8 cellular contexts compared by ENCODE assay signal in genomic region chr4:105896461-105896939, GRCh38. TPM values are rescaled to one million over a fixed set of nuclear protein-coding genes. Genes with fewer than 3 reads are reported as not detected.
DNase-seq lines count a peak whose midpoint lies in the region; ATAC-seq, FAIRE-seq and TF ChIP-seq lines count a peak whose summit lies in the region.

No MANE protein-coding gene starts in this region.

- no peak for TF ChIP-seq RAD21 in HepG2 (CRISPR knock-in tag; IDR thresholded peaks at IDR 0.05)

- no peaks in the 10 kb centered on the region for H3K9me3 ChIP-seq in HepG2 (ENCODE audit: low read length)
- no peaks in the 10 kb centered on the region for H3K9me3 ChIP-seq in right lobe of liver
- no peaks in the 10 kb centered on the region for H3K9me3 ChIP-seq in Peyer's patch
- H3K9me3 ChIP-seq in uterus, result no peaks in the 10 kb centered on the region

- no peak for FAIRE-seq in HepG2 (lab: Jason Lieb, UNC)

- peak overlapping the region; percentile 86 for H3K4me2 ChIP-seq in HepG2 (ENCODE audit: low read depth, low read length)

- BruUV-seq in HepG2 (replicated peaks; lab: Mats Ljungman, UMichigan), result no TSS peak

- no peak overlapping the region for H2AFZ ChIP-seq in HepG2 (ENCODE audit: low read length)

- intact Hi-C loops in HepG2 (cut with micrococcal nuclease; ENCODE audit: unreplicated experiment) (loop anchor here (5.0 to 10.0 kb wide), 3 partner anchors 192 to 308 kb away; partner anchors contain the start of genes GSTCD and INTS12), right lobe of liver (cut with DNase I) (no loop called here), uterus (cut with DNase I; ENCODE audit: low total_unique reads) (no loop called here), posterior vena cava (cut with DNase I) (no loop called here)

- H3K27ac ChIP-seq in HepG2 (ENCODE audit: extremely low read length, insufficient read depth, low read length) (no peak overlapping the region), right lobe of liver (no peak overlapping the region), Peyer's patch (peak overlapping the region in 3 of 4 donors; percentile 61 to 84 (median 82)), uterus (peak overlapping the region in 1 of 2 donors; percentile 45)

- 6% methylated on average over 16 of the region's 22 CpGs for WGBS in HepG2 (ENCODE audit: low lambda C conversion rate)
- 6% methylated on average over 16 of the region's 22 CpGs for WGBS in right lobe of liver (ENCODE audit: insufficient coverage, low coverage, low lambda C conversion rate, missing lambda C conversion rate)

- no peak overlapping the region for H3K9ac ChIP-seq in HepG2 (ENCODE audit: insufficient read depth, low read depth, low read length)

- TF ChIP-seq CTCF in HepG2 (CRISPR knock-in tag; IDR thresholded peaks at IDR 0.05), result no peak
- TF ChIP-seq CTCF in right lobe of liver (IDR thresholded peaks at IDR 0.05), result no peak
- TF ChIP-seq CTCF in Peyer's patch (IDR thresholded peaks at IDR 0.05), result no peak
- TF ChIP-seq CTCF in kidney epithelial cell (IDR thresholded peaks at IDR 0.05; ENCODE audit: insufficient read depth, low read length, poor library complexity, severe bottlenecking), result no peak
- no peak for TF ChIP-seq CTCF in uterus (IDR thresholded peaks at IDR 0.05)

- no peaks in the 10 kb centered on the region; the same call in 1 of the 2 replicates for H4K20me1 ChIP-seq in HepG2 (ENCODE audit: insufficient read depth, low read length)

- ATAC-seq in HepG2, result no peak
- ATAC-seq in right lobe of liver, result no peak

- no peak for DNase-seq in HepG2 (ENCODE audit: low spot score)
- DNase-seq in right lobe of liver, result no peak
- DNase-seq in Peyer's patch, result peak in 2 of 3 donors; percentile 59 to 79
- DNase-seq in kidney epithelial cell (ENCODE audit: low read depth), result no peak
- DNase-seq in uterus, result no peak
- DNase-seq in posterior vena cava (ENCODE audit: low spot score), result no peak
- no peak for DNase-seq in NCI-H187 (lab: John Stamatoyannopoulos, UW)
- DNase-seq in NCI-H1436 (lab: John Stamatoyannopoulos, UW), result no peak

- TF ChIP-seq EP300 in HepG2 (IDR thresholded peaks at IDR 0.05; ENCODE audit: low read depth in 2 of 2, low read length in 2 of 2), result no peak
- no peak for TF ChIP-seq EP300 in HepG2 (CRISPR knock-in tag; IDR thresholded peaks at IDR 0.05; ENCODE audit: borderline replicate concordance)

- H3K79me2 ChIP-seq in HepG2 (ENCODE audit: insufficient read depth, low read length), result no peaks in the 10 kb centered on the region

- TF ChIP-seq POLR2A in HepG2 (IDR thresholded peaks at IDR 0.05; ENCODE audit: insufficient read depth in 1 of 2, low read depth in 2 of 2, low read length in 2 of 2) (no peak), right lobe of liver (IDR thresholded peaks at IDR 0.05) (no peak), Peyer's patch (IDR thresholded peaks at IDR 0.05) (no peak), uterus (IDR thresholded peaks at IDR 0.05) (no peak)

- in situ Hi-C loops in HepG2 (cut with HindIII; ENCODE audit: extremely low pct_ligation_motif_present, low pct_unique_long_range_greater_than_20kb), result no loop called here

- H3K4me3 ChIP-seq in HepG2 (replicated peaks in 1 of 3; ENCODE audit: insufficient read depth in 1 of 3, low read depth in 2 of 3, low read length in 3 of 3) (peak overlapping the region; percentile 58 to 75 (median 65)), right lobe of liver (peak overlapping the region in 1 of 3 donors; percentile 37), Peyer's patch (peak overlapping the region; percentile 37 to 95 (median 58)), kidney epithelial cell (ENCODE audit: low read depth, low read length) (peak overlapping the region; percentile 49), uterus (peak overlapping the region; percentile 38 to 40)

- H3K36me3 ChIP-seq in HepG2 (replicated peaks in 1 of 2; ENCODE audit: control insufficient read depth in 1 of 2, insufficient read depth in 2 of 2, low read length in 2 of 2) (no peaks in the 10 kb centered on the region), right lobe of liver (no peaks in the 10 kb centered on the region), Peyer's patch (no peaks in the 10 kb centered on the region), kidney epithelial cell (ENCODE audit: control insufficient read depth, insufficient read depth, low read length) (no peaks in the 10 kb centered on the region), uterus (no peaks in the 10 kb centered on the region)

- POLR2A ChIA-PET in HepG2 (lab: Yijun Ruan, JAX), result no interaction called here

- CTCF ChIA-PET in HepG2 (lab: Yijun Ruan, JAX; ENCODE audit: low intra/inter-chr PET ratio, low total read pairs), result no interaction called here

- H3K4me1 ChIP-seq in HepG2 (ENCODE audit: insufficient read depth, low read length) (peaks cover 44% of the 10 kb centered on the region), right lobe of liver (no peaks in the 10 kb centered on the region), Peyer's patch (peaks cover 0 to 9% (median 0%) of the 10 kb centered on the region in 4 donors), uterus (no peaks in the 10 kb centered on the region)

- H3K27me3 ChIP-seq in HepG2 (ENCODE audit: control insufficient read depth in 1 of 2, insufficient read depth in 2 of 2, low read length in 2 of 2) (peaks cover 0 to 34% of the 10 kb centered on the region in 2 experiments; a peak in 2 of 5 replicates), right lobe of liver (peaks cover 0 to 15% of the 10 kb centered on the region in 2 donors), Peyer's patch (no peaks in the 10 kb centered on the region), kidney epithelial cell (ENCODE audit: control insufficient read depth, insufficient read depth, low read length) (peaks cover 27% of the 10 kb centered on the region), uterus (no peaks in the 10 kb centered on the region)

TF ChIP-seq in HepG2, 621 proteins besides CTCF, POLR2A, EP300 and RAD21 (continues in another document):
- no peak for TF ChIP-seq DR1 (CRISPR knock-in tag; IDR thresholded peaks at IDR 0.05)

RNA-seq across cellular contexts. Expression of gene NPNT, which starts 1.2 kb away (rescaled TPM):
- total RNA-seq in HepG2 (2016; rRNA removed; fragmentation: Illumina TruSeq; extraction: Trizol) (10.0 and 19.1 TPM in 2 replicates), right lobe of liver (1 to 10 TPM in 4 of 6 experiments, under 1 TPM in 2; 0.71 to 1.7 (median 1.1) TPM), Peyer's patch (10 to 100 TPM; 19.8 to 84.2 (median 58.3) TPM), kidney epithelial cell (4.6 and 7.3 TPM in 2 replicates), uterus (10 to 100 TPM in 3 of 4 donors, 1 to 10 TPM in 1; 6.8 to 69.9 (median 36.3) TPM), posterior vena cava (100 to 1,000 TPM; 106 to 152 TPM)
- 3.6 and 3.7 TPM in 2 replicates for total RNA-seq in HepG2 (2016; cell fraction: cytosol; rRNA removed; fragmentation: Illumina TruSeq; extraction: Trizol; ENCODE audit: low read depth)
- total RNA-seq in HepG2 (2016; cell fraction: insoluble cytoplasmic fraction; rRNA removed; fragmentation: Illumina TruSeq; extraction: Trizol), result 8.4 and 18.3 TPM in 2 replicates
- total RNA-seq in HepG2 (2016; cell fraction: membrane; rRNA removed; fragmentation: Illumina TruSeq; extraction: Trizol), result 5.4 and 7.5 TPM in 2 replicates
- 19.8 and 26.9 TPM in 2 replicates for total RNA-seq in HepG2 (2016; cell fraction: nucleus; rRNA removed; fragmentation: Illumina TruSeq; extraction: Trizol)
- 0.64 and 1.1 TPM in 2 replicates for polyA plus RNA-seq in HepG2 (2011; rRNA removed)
- 0.42 and 1.1 TPM in 2 replicates for polyA plus RNA-seq in HepG2 (2011; cell fraction: cytosol; rRNA removed)
- polyA plus RNA-seq in HepG2 (2011; cell fraction: nucleus; rRNA removed), result 0.85 and 1.2 TPM in 2 replicates
- 3.9 and 4.1 TPM in 2 replicates for polyA plus RNA-seq in HepG2 (2012)
- 1.1 and 1.8 TPM in 2 replicates for polyA plus RNA-seq in HepG2 (2016; cell fraction: cytosol; fragmentation: Illumina TruSeq; extraction: Trizol; ENCODE audit: low read depth)
- 8.9 and 9.3 TPM in 2 replicates for polyA plus RNA-seq in HepG2 (2016; cell fraction: insoluble cytoplasmic fraction; fragmentation: Illumina TruSeq; extraction: Trizol; ENCODE audit: low read depth)
- polyA plus RNA-seq in HepG2 (2016; cell fraction: membrane; fragmentation: Illumina TruSeq; extraction: Trizol; ENCODE audit: low read depth), result 3.7 and 4.0 TPM in 2 replicates
- polyA plus RNA-seq in HepG2 (2016; cell fraction: nucleus; fragmentation: Illumina TruSeq; extraction: Trizol; ENCODE audit: insufficient read depth, low read depth), result 37.4 and 38.0 TPM in 2 replicates
- 0.76 TPM in 1 of 2 replicates, not detected in the other for polyA minus RNA-seq in HepG2 (2011; rRNA and poly(A)+ RNA removed; ENCODE audit: low replicate concordance)
- 0.59 and 0.70 TPM in 2 replicates for polyA minus RNA-seq in HepG2 (2011; cell fraction: cytosol; rRNA and poly(A)+ RNA removed)
- polyA minus RNA-seq in HepG2 (2011; cell fraction: nucleus; rRNA and poly(A)+ RNA removed), result 1.5 and 4.0 TPM in 2 replicates

Comparison
In these comparisons a context has a peak if more than half of its experiments do, and no peak if none do; other contexts are left out.
1. DNase-seq: peak in Peyer's patch (2 of 3); none in HepG2 (single experiment), right lobe of liver (0 of 3), kidney epithelial cell (single experiment), uterus (0 of 2), posterior vena cava (single experiment), NCI-H187 (0 of 2) and NCI-H1436 (single experiment).
2. H3K27ac ChIP-seq: peak in Peyer's patch (3 of 4); none in HepG2 (single experiment) and right lobe of liver (0 of 3).